ENCODE assay signal across 25 cellular contexts in the genomic region with DNA sequence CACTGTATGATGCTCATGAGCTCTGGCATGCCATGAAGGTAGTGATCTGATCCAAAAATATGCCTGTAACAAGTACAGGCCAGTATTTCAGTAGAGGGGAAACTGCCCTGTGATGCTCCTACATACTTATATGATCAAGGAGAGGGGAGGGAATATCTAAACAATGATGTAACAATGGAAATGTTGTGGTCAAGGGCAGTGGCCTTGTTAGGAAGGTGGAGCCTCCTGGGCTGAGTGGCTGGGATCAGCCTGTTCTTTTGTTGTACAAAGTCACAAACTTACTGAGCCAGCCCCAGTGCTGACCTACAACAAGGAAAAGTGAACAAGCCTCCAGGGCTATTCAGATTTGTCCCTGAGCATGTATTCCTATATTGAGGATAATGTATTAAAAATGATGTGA.
A peak's percentile ranks its signal among the peaks of the same experiment; 100 is the strongest.
DNase-seq lines count a peak whose midpoint lies in the region; TF ChIP-seq lines count a peak whose summit lies in the region.
"Had no signal": no experiment of that assay in that cellular context is flagged by ENCODE, and none has a peak within 500 bp of the region (broad histone marks: within the 10 kb centered on the region; RNA-seq: fewer than 3 reads in every experiment).

No MANE protein-coding gene starts in this region.

- H3K79me2 ChIP-seq in mammary epithelial cell (ENCODE audit: insufficient read depth, low read length) = no peaks in the 10 kb centered on the region

- no peaks in the 10 kb centered on the region for H3K36me3 ChIP-seq in mammary epithelial cell (ENCODE audit: insufficient read depth, low read length)
- H3K36me3 ChIP-seq: BLaER1 treated with 17β-estradiol and CSF1 and Interleukin-3, amounts not matched to agents 10 nM and 100 nM; gastroesophageal sphincter; MG63; suprapubic skin had no signal

- TF ChIP-seq CTCF in mammary epithelial cell (conservative IDR thresholded peaks at IDR 0.05 in 1 of 2, IDR thresholded peaks at IDR 0.05 in 1 of 2; ENCODE audit: extremely low read depth in 1 of 2, insufficient read depth in 1 of 2, low read depth in 1 of 2, low read length in 2 of 2) = no peak
- no peak for TF ChIP-seq CTCF in MCF 10A (IDR thresholded peaks at IDR 0.05; ENCODE audit: unreplicated experiment)
- no peak for TF ChIP-seq CTCF in VCaP (conservative IDR thresholded peaks at IDR 0.05)
- no peak for TF ChIP-seq CTCF in fibroblast of the aortic adventitia (IDR thresholded peaks at IDR 0.05; ENCODE audit: insufficient read depth, low read length)

- peaks cover 6% of the 10 kb centered on the region for H3K9me3 ChIP-seq in mammary epithelial cell (replicated peaks; ENCODE audit: insufficient read depth, low read length)
- H3K9me3 ChIP-seq: suprapubic skin had no signal

- H3K4me3 Mint-ChIP-seq in MCF 10A (ENCODE audit: unreplicated experiment) = no peak overlapping the region
- H3K4me3 Mint-ChIP-seq: memory B cell, natural killer cell had no signal

- peaks cover 10% of the 10 kb centered on the region for H3K4me1 ChIP-seq in mammary epithelial cell (ENCODE audit: insufficient read depth, low read length)
- H3K4me1 ChIP-seq: BLaER1 treated with 17β-estradiol and CSF1 and Interleukin-3, amounts not matched to agents 10 nM and 100 nM; gastroesophageal sphincter; suprapubic skin had no signal

- dilution Hi-C loops in mammary epithelial cell (cut with HindIII; ENCODE audit: low sequenced_read_pairs) = no loop called here

- intact Hi-C loops in mammary epithelial cell (cut with micrococcal nuclease) = no loop called here
- intact Hi-C loops in MCF 10A (cut with micrococcal nuclease) = no loop called here

- no peaks in the 10 kb centered on the region for H3K36me3 Mint-ChIP-seq in MCF 10A (ENCODE audit: insufficient read depth, unreplicated experiment)
- H3K36me3 Mint-ChIP-seq: memory B cell, natural killer cell had no signal

- no peaks in the 10 kb centered on the region for H3K27me3 ChIP-seq in mammary epithelial cell (ENCODE audit: insufficient read depth, low read length)
- H3K27me3 ChIP-seq: BLaER1 treated with 17β-estradiol and CSF1 and Interleukin-3, amounts not matched to agents 10 nM and 100 nM; gastroesophageal sphincter; MG63; suprapubic skin had no signal

- no peak overlapping the region for H2AFZ ChIP-seq in mammary epithelial cell (ENCODE audit: low read depth, low read length)

- no TSS peak for BruUV-seq in mammary epithelial cell (replicated peaks; lab: Mats Ljungman, UMichigan)
- no TSS peak for BruUV-seq in MCF 10A (replicated peaks; lab: Mats Ljungman, UMichigan)

- peak overlapping the region; percentile 18 for H3K4me2 ChIP-seq in mammary epithelial cell (ENCODE audit: insufficient read depth, low read depth, low read length)
- H3K4me2 ChIP-seq: BLaER1 treated with 17β-estradiol and CSF1 and Interleukin-3, amounts not matched to agents 10 nM and 100 nM had no signal

- CTCF ChIA-PET in mammary epithelial cell (lab: Charles Lee; ENCODE audit: low non-redundant PET) (interaction anchor here (0.6 kb wide), 1 partner anchor 65 kb away, joined by 3 read pairs; no protein-coding TSS in a partner anchor), MCF 10A (lab: Yijun Ruan, JAX) (interaction anchor here (0.7 kb wide), 1 partner anchor 1151 kb away, joined by 3 read pairs; no protein-coding TSS in a partner anchor)

- in situ Hi-C loops in mammary epithelial cell (cut with MboI; ENCODE audit: low sequenced_read_pairs in 2 of 2) = no loop called here

- H3K9me3 Mint-ChIP-seq in MCF 10A (ENCODE audit: unreplicated experiment) = no peaks in the 10 kb centered on the region

- H3K27ac Mint-ChIP-seq in MCF 10A (ENCODE audit: low read depth, unreplicated experiment) = no peak overlapping the region
- H3K27ac Mint-ChIP-seq: memory B cell, natural killer cell had no signal

- H3K4me3 ChIP-seq in mammary epithelial cell (replicated peaks in 1 of 3; ENCODE audit: insufficient read depth in 1 of 3, low read depth in 2 of 3, low read length in 3 of 3) (no peak overlapping the region), fibroblast of the aortic adventitia (ENCODE audit: low read depth, low read length) (no peak overlapping the region), skeletal muscle cell (ENCODE audit: low read depth, low read length) (no peak overlapping the region)
- H3K4me3 ChIP-seq: BLaER1 treated with 17β-estradiol and CSF1 and Interleukin-3, amounts not matched to agents 10 nM and 100 nM; gastroesophageal sphincter; MG63; suprapubic skin had no signal

- H3K27me3 Mint-ChIP-seq in MCF 10A (ENCODE audit: insufficient read depth, unreplicated experiment) = no peaks in the 10 kb centered on the region

- no peak overlapping the region for H3K27ac ChIP-seq in mammary epithelial cell (ENCODE audit: insufficient read depth, low read depth, low read length)
- H3K27ac ChIP-seq in VCaP = peak overlapping the region; percentile 72; the same call in 1 of the 2 replicates
- H3K27ac ChIP-seq: BLaER1 treated with 17β-estradiol and CSF1 and Interleukin-3, amounts not matched to agents 10 nM and 100 nM; gastroesophageal sphincter; suprapubic skin had no signal

- POLR2A ChIA-PET in MCF 10A (lab: Yijun Ruan, JAX) = no interaction called here

- DNase-seq in mammary epithelial cell (peak; percentile 82), MCF 10A (ENCODE audit: unreplicated experiment) (no peak), fibroblast of the aortic adventitia (ENCODE audit: low read depth) (peak; percentile 51), skeletal muscle cell (ENCODE audit: low read depth) (peak; percentile 45), NCI-H1092 treated with DMSO at 0.1 percent for 48 hours (lab: John Stamatoyannopoulos, UW) (no peak), NCI-H1436 (lab: John Stamatoyannopoulos, UW) (no peak), T-helper 2 cell (no peak)
- DNase-seq: 8988T; activated CD4-positive, alpha-beta T cell treated with anti-CD3 and anti-CD28 coated beads, Interleukin-2, amount 50 U/mL, for 4 hours; activated naive CD4-positive, alpha-beta T cell; aorta; cortex of kidney; DMS 273 treated with DMSO at 0.1 percent for 48 hours; GOT3; MG63; natural killer cell; NCI-H187 treated with DMSO at 0.1 percent for 48 hours; NCI-H510A; posterior cingulate gyrus; RPMI8226 had no signal

- H3K4me1 Mint-ChIP-seq in MCF 10A (ENCODE audit: insufficient read depth, unreplicated experiment) = no peaks in the 10 kb centered on the region
- H3K4me1 Mint-ChIP-seq: memory B cell, natural killer cell had no signal

- H3K9ac ChIP-seq in mammary epithelial cell (ENCODE audit: insufficient read depth, low read length) = no peak overlapping the region
- H3K9ac ChIP-seq: BLaER1 treated with 17β-estradiol and CSF1 and Interleukin-3, amounts not matched to agents 10 nM and 100 nM had no signal

- no peaks in the 10 kb centered on the region for H4K20me1 ChIP-seq in mammary epithelial cell (ENCODE audit: insufficient read depth, low read length)
- H4K20me1 ChIP-seq: BLaER1 treated with 17β-estradiol and CSF1 and Interleukin-3, amounts not matched to agents 10 nM and 100 nM had no signal

Comparison
In these comparisons a context has a peak if more than half of its experiments do, and no peak if none do; other contexts are left out.
1. DNase-seq: peak in mammary epithelial cell (single experiment), fibroblast of the aortic adventitia (single experiment) and skeletal muscle cell (single experiment); none in MCF 10A (single experiment), NCI-H1092 treated with DMSO at 0.1 percent for 48 hours (single experiment), NCI-H1436 (single experiment) and T-helper 2 cell (0 of 5).